In the genomic region with DNA sequence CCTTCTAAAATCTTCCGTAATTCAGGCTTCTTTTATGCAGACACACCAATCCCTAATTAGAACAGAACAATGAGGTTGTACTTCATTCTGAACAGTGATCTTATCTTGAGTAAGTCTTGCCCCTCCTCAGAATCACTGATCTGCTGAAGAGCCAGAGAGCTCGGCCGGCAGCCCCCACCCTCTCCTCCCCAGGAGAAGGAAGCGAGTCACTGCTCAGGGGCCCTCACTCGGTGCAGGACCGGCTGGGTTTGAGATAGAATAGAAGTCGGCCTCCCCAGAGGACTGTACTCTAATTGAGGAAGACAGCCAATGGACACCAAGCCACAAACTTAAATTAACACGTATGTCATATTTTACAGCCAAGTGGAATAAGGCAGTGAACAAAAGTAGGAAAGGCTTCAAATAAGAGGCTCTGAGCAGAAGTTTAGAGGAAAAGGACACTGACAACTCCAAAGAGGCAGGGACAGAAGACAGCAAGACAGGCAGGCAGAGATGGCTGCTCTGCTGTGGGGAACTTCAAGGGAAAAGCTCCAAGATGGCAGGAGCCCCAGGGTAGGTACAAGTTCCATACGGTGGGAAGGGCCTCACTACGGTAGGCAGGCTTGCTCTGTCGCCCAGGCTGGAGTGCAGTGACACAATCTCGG, we compare ENCODE assay signal across 10 cellular contexts. TPM values are rescaled to one million over a fixed set of nuclear protein-coding genes. Genes with fewer than 3 reads are reported as not detected.
DNase-seq lines count a peak whose midpoint lies in the region; ATAC-seq, FAIRE-seq and TF ChIP-seq lines count a peak whose summit lies in the region.
"Had no signal": no experiment of that assay in that cellular context is flagged by ENCODE, and none has a peak within 500 bp of the region (broad histone marks: within the 10 kb centered on the region; RNA-seq: fewer than 3 reads in every experiment).

No MANE protein-coding gene starts in this region.

- H3K79me2 ChIP-seq in Karpas-422 (ENCODE audit: low read length) (peaks cover 99% of the 10 kb centered on the region), GM12878 (ENCODE audit: control insufficient read depth, insufficient read depth, low read length) (peaks cover 89% of the 10 kb centered on the region)

- peaks cover 51 to 97% (median 90%) of the 10 kb centered on the region in 4 donors for H3K4me1 Mint-ChIP-seq in naive thymus-derived CD8-positive, alpha-beta T cell

- H3K4me3 ChIP-seq in Karpas-422 (ENCODE audit: low read length): peak overlapping the region; percentile 59
- no peak overlapping the region for H3K4me3 ChIP-seq in GM12878
- no peak overlapping the region for H3K4me3 ChIP-seq in gastroesophageal sphincter

- H2AFZ ChIP-seq in Karpas-422 (ENCODE audit: low read length) (no peak overlapping the region), GM12878 (ENCODE audit: control insufficient read depth, low read depth, low read length) (no peak overlapping the region)

- BruUV-seq in GM12878 (replicated peaks; lab: Mats Ljungman, UMichigan): no TSS peak

- TF ChIP-seq POLR2A in GM12878 (IDR thresholded peaks at IDR 0.05; ENCODE audit: low read depth, low read length) (no peak), gastroesophageal sphincter (IDR thresholded peaks at IDR 0.05) (no peak)

- no peak for TF ChIP-seq RAD21 in GM12878 (IDR thresholded peaks at IDR 0.05; ENCODE audit: insufficient read depth, low read depth, low read length)

- peak overlapping the region; percentile 84 for H3K27ac ChIP-seq in Karpas-422 (ENCODE audit: low read length)
- H3K27ac ChIP-seq in GM12878 (ENCODE audit: control insufficient read depth, insufficient read depth): peak overlapping the region; percentile 0; the same call in 1 of the 2 replicates
- no peak overlapping the region for H3K27ac ChIP-seq in gastroesophageal sphincter
- H3K27ac ChIP-seq: brain microvascular endothelial cell had no signal

- H3K4me3 Mint-ChIP-seq in naive thymus-derived CD8-positive, alpha-beta T cell: peak overlapping the region; percentile 8 to 68 (median 48)
- H3K4me3 Mint-ChIP-seq: T-helper 1 cell treated with Interleukin-12 subunit alpha and Interleukin-12 subunit beta and Interleukin-4 antibody, amounts not matched to agents 30 μg/mL and 1 μg/mL, for 36 hours had no signal

- TF ChIP-seq CTCF in GM12878 (IDR thresholded peaks at IDR 0.05 in 2 of 3, conservative IDR thresholded peaks at IDR 0.05 in 1 of 3; ENCODE audit: control insufficient read depth in 2 of 3, extremely low read depth in 1 of 3, insufficient read depth in 1 of 3, low read depth in 3 of 3, low read length in 3 of 3) (no peak), gastroesophageal sphincter (IDR thresholded peaks at IDR 0.05) (no peak), omental fat pad (IDR thresholded peaks at IDR 0.05) (no peak)

- H3K36me3 Mint-ChIP-seq in naive thymus-derived CD8-positive, alpha-beta T cell: peaks cover 0 to 12% (median 0%) of the 10 kb centered on the region in 3 donors

- DNase-seq in Caki2 (ENCODE audit: low read depth) (peak; percentile 20), Karpas-422 (peak; percentile 80), GM12878 (ENCODE audit: low read depth, low spot score) (no peak), NCI-H2081 (lab: John Stamatoyannopoulos, UW) (no peak), inferior parietal cortex (ENCODE audit: extremely low spot score) (no peak), omental fat pad (ENCODE audit: low spot score) (no peak)
- no peak for DNase-seq in naive thymus-derived CD8-positive, alpha-beta T cell
- DNase-seq: brain microvascular endothelial cell had no signal

- POLR2A ChIA-PET in GM12878 (lab: Charles Lee): interaction anchor here (0.6 to 2.9 kb wide), 8 partner anchors 10 to 565 kb away, joined by 3 to 22 read pairs (median 4); no protein-coding TSS in a partner anchor
- POLR2A ChIA-PET in naive thymus-derived CD8-positive, alpha-beta T cell (lab: Charles Lee): interaction anchor here (0.5 to 0.6 kb wide), 2 partner anchors 10 to 67 kb away, joined by 4 to 5 read pairs; no protein-coding TSS in a partner anchor

- in situ Hi-C loops in Caki2 (cut with HindIII; ENCODE audit: low pct_unique_long_range_greater_than_20kb, low sequenced_read_pairs) (no loop called here), GM12878 (cut with MboI) (no loop called here)

- FAIRE-seq in GM12878 (lab: Jason Lieb, UNC): no peak

- SMC1A ChIA-PET in GM12878 (lab: Charles Lee; ENCODE audit: uncharacterized antibody, unreplicated experiment): interaction anchor here (0.9 to 13.4 kb wide), 8 partner anchors 9 to 83 kb away, joined by 3 to 160 read pairs (median 6); no protein-coding TSS in a partner anchor

- TF ChIP-seq EP300 in GM12878 (IDR thresholded peaks at IDR 0.05; ENCODE audit: borderline replicate concordance in 1 of 2, control insufficient read depth in 1 of 2, low read depth in 2 of 2, low read length in 2 of 2) (no peak), gastroesophageal sphincter (IDR thresholded peaks at IDR 0.05) (no peak)

- H3K9me3 Mint-ChIP-seq in naive thymus-derived CD8-positive, alpha-beta T cell: no peaks in the 10 kb centered on the region
- H3K9me3 Mint-ChIP-seq: T-helper 1 cell treated with Interleukin-12 subunit alpha and Interleukin-12 subunit beta and Interleukin-4 antibody, amounts not matched to agents 30 μg/mL and 1 μg/mL, for 36 hours had no signal

- H3K9ac ChIP-seq in Karpas-422 (ENCODE audit: low read length) (peak overlapping the region; percentile 58), GM12878 (ENCODE audit: control insufficient read depth, insufficient read depth, low read length) (no peak overlapping the region)

- intact Hi-C loops in GM12878 (cut with micrococcal nuclease; ENCODE audit: unreplicated experiment): loop anchor here (5.0 kb wide), 1 partner anchor 75 kb away; no protein-coding TSS in a partner anchor

- no peaks in the 10 kb centered on the region for H3K36me3 ChIP-seq in Karpas-422 (ENCODE audit: insufficient read depth, low read length)
- no peaks in the 10 kb centered on the region for H3K36me3 ChIP-seq in GM12878 (ENCODE audit: control insufficient read depth in 2 of 2, insufficient read depth in 2 of 2, low read length in 1 of 2)
- no peaks in the 10 kb centered on the region for H3K36me3 ChIP-seq in gastroesophageal sphincter
- H3K36me3 ChIP-seq: brain microvascular endothelial cell had no signal

- H4K20me1 ChIP-seq in Karpas-422 (ENCODE audit: insufficient read depth, low read depth, low read length): peaks cover 38% of the 10 kb centered on the region
- H4K20me1 ChIP-seq in GM12878 (ENCODE audit: control insufficient read depth, insufficient read depth): peaks cover 6% of the 10 kb centered on the region

- H3K27ac Mint-ChIP-seq in naive thymus-derived CD8-positive, alpha-beta T cell: peak overlapping the region in 9 of 10 donors; percentile 20 to 91 (median 75)
- H3K27ac Mint-ChIP-seq: T-helper 1 cell treated with Interleukin-12 subunit alpha and Interleukin-12 subunit beta and Interleukin-4 antibody, amounts not matched to agents 30 μg/mL and 1 μg/mL, for 36 hours had no signal

- CTCF ChIA-PET in GM12878 (lab: Yijun Ruan, JAX): interaction anchor here (0.6 to 6.2 kb wide), 5 partner anchors 9 to 65 kb away, joined by 3 to 35 read pairs (median 5); no protein-coding TSS in a partner anchor

- 63% methylated on average over 11 of the region's 12 CpGs for whole genome bisulfite sequencing in GM12878 (ENCODE audit: insufficient coverage, insufficient replicate concordance, low lambda C conversion rate, missing lambda C conversion rate)
- 35 to 72% methylated on average over 3 to 9 of the region's 12 CpGs for WGBS in gastroesophageal sphincter (ENCODE audit: low coverage in 1 of 2), 2 donors

- H3K27me3 ChIP-seq in Karpas-422 (ENCODE audit: low read length) (no peaks in the 10 kb centered on the region), GM12878 (replicated peaks in 1 of 2; ENCODE audit: control insufficient read depth in 2 of 2, insufficient read depth in 2 of 2, low read length in 1 of 2) (no peaks in the 10 kb centered on the region), gastroesophageal sphincter (no peaks in the 10 kb centered on the region)
- H3K27me3 ChIP-seq: brain microvascular endothelial cell had no signal

- H3K9me3 ChIP-seq in Karpas-422 (ENCODE audit: low read length) (no peaks in the 10 kb centered on the region), GM12878 (replicated peaks; ENCODE audit: control insufficient read depth, insufficient read depth, low read length) (no peaks in the 10 kb centered on the region), gastroesophageal sphincter (no peaks in the 10 kb centered on the region)

- peak overlapping the region; percentile 87 for H3K4me2 ChIP-seq in Karpas-422 (ENCODE audit: low read depth, low read length, poor library complexity, severe bottlenecking)
- peak overlapping the region; percentile 35; the same call in 1 of the 2 replicates for H3K4me2 ChIP-seq in GM12878 (ENCODE audit: control insufficient read depth, insufficient read depth)

- H3K4me1 ChIP-seq in Karpas-422 (ENCODE audit: low read length): peaks cover 84% of the 10 kb centered on the region
- peaks cover 52% of the 10 kb centered on the region for H3K4me1 ChIP-seq in GM12878 (ENCODE audit: control insufficient read depth, insufficient read depth, low read length)
- peaks cover 4 to 100% (median 45%) of the 10 kb centered on the region in 3 donors for H3K4me1 ChIP-seq in gastroesophageal sphincter

- ATAC-seq in GM12878 (peak; percentile 51), gastroesophageal sphincter (no peak), omental fat pad (ENCODE audit: low FRiP score) (no peak)
- peak; percentile 28 to 49 for ATAC-seq in naive thymus-derived CD8-positive, alpha-beta T cell

- RAD21 ChIA-PET in GM12878 (lab: Charles Lee; ENCODE audit: unreplicated experiment): interaction anchor here (1.0 to 5.3 kb wide), 5 partner anchors 10 to 81 kb away, joined by 3 to 49 read pairs (median 4); a partner anchor contains a TSS

- H3K27me3 Mint-ChIP-seq in naive thymus-derived CD8-positive, alpha-beta T cell: no peaks in the 10 kb centered on the region

- no peaks in the 10 kb centered on the region for H3K9me2 ChIP-seq in Karpas-422 (replicated peaks; ENCODE audit: insufficient read depth, low read length)

RNA-seq across cellular contexts. Expression of a gene that starts 18.6 kb away (rescaled TPM):
- 5.2 and 5.6 TPM in 2 replicates for total RNA-seq in Caki2 (2014; rRNA removed; shearing (Covaris generic); ENCODE audit: low replicate concordance)
- total RNA-seq in Karpas-422 (2014; rRNA removed; shearing (Covaris generic); ENCODE audit: low replicate concordance): 26.4 and 32.9 TPM in 2 replicates
- 81.9 and 88.7 TPM in 2 replicates for total RNA-seq in GM12878 (2013; cell fraction: nucleolus; rRNA removed)
- total RNA-seq in GM12878 (2014; rRNA removed): 9.8 and 11.2 TPM in 2 replicates
- 7.5 and 8.7 TPM in 2 replicates for total RNA-seq in GM12878 (2014; rRNA removed; fragmentation: Illumina TruSeq; extraction: Trizol)
- 26.7 and 32.7 TPM in 2 replicates for total RNA-seq in GM12878 (2021)
- 8.6 TPM for polyA plus RNA-seq in GM12878 (2011; ENCODE audit: low read depth)
- polyA plus RNA-seq in GM12878 (2011; rRNA removed): 2.9 and 5.0 TPM in 2 replicates
- 4.2 and 6.9 TPM in 2 replicates for polyA plus RNA-seq in GM12878 (2011; cell fraction: cytosol; rRNA removed)
- 16.3 and 21.2 TPM in 2 replicates for polyA plus RNA-seq in GM12878 (2011; cell fraction: nucleus; rRNA removed)
- 15.3 and 22.5 TPM in 2 replicates for polyA plus RNA-seq in GM12878 (2012)
- 13.9 and 19.4 TPM in 2 replicates for polyA plus RNA-seq in GM12878 (2014; fragmentation: Illumina TruSeq; extraction: Trizol)
- 1 to 10 TPM; 3.4 to 3.8 TPM for polyA plus RNA-seq in GM12878 (2014; fragmentation: Nextera tagmentation; extraction: Ambion mirVana)
- 14.1 and 16.9 TPM in 2 replicates for polyA plus RNA-seq in GM12878 (2014; rRNA removed)
- 1 to 10 TPM; 6.6 to 8.3 TPM for polyA plus RNA-seq in GM12878 (2016; fragmentation: Nextera tagmentation; extraction: Ambion mirVana)
- 19.5 and 29.1 TPM in 2 replicates for polyA minus RNA-seq in GM12878 (2011; rRNA and poly(A)+ RNA removed)
- polyA minus RNA-seq in GM12878 (2011; cell fraction: cytosol; rRNA and poly(A)+ RNA removed): 15.9 and 16.2 TPM in 2 replicates
- 23.0 and 57.8 TPM in 2 replicates for polyA minus RNA-seq in GM12878 (2011; cell fraction: nucleus; rRNA and poly(A)+ RNA removed)
- total RNA-seq in naive thymus-derived CD8-positive, alpha-beta T cell: 100 to 1,000 TPM; 153 to 167 TPM
- 10 to 100 TPM in 1 of 3 donors, 1 to 10 TPM in 2; 2.9 to 12.0 (median 6.4) TPM for polyA plus RNA-seq in naive thymus-derived CD8-positive, alpha-beta T cell
- 100 to 1,000 TPM in 1 of 4 donors, 10 to 100 TPM in 3; 45.9 to 115 (median 61.7) TPM for total RNA-seq in gastroesophageal sphincter
- total RNA-seq in omental fat pad: 100 to 1,000 TPM in 1 of 4 donors, 10 to 100 TPM in 3; 38.9 to 105 (median 51.8) TPM

Comparison
In these comparisons a context has a peak if more than half of its experiments do, and no peak if none do; other contexts are left out.
1. DNase-seq: peak in Caki2 (single experiment) and Karpas-422 (single experiment); none in GM12878 (single experiment), naive thymus-derived CD8-positive, alpha-beta T cell (0 of 10), NCI-H2081 (0 of 2), inferior parietal cortex (single experiment) and omental fat pad (single experiment).
2. H3K27ac ChIP-seq: peak in Karpas-422 (single experiment) and GM12878 (single experiment); none in gastroesophageal sphincter (0 of 4).
3. ATAC-seq: peak in GM12878 (single experiment) and naive thymus-derived CD8-positive, alpha-beta T cell (2 of 2); none in gastroesophageal sphincter (single experiment) and omental fat pad (single experiment).